ENCODE assay signal across 8 cellular contexts in the genomic region with DNA sequence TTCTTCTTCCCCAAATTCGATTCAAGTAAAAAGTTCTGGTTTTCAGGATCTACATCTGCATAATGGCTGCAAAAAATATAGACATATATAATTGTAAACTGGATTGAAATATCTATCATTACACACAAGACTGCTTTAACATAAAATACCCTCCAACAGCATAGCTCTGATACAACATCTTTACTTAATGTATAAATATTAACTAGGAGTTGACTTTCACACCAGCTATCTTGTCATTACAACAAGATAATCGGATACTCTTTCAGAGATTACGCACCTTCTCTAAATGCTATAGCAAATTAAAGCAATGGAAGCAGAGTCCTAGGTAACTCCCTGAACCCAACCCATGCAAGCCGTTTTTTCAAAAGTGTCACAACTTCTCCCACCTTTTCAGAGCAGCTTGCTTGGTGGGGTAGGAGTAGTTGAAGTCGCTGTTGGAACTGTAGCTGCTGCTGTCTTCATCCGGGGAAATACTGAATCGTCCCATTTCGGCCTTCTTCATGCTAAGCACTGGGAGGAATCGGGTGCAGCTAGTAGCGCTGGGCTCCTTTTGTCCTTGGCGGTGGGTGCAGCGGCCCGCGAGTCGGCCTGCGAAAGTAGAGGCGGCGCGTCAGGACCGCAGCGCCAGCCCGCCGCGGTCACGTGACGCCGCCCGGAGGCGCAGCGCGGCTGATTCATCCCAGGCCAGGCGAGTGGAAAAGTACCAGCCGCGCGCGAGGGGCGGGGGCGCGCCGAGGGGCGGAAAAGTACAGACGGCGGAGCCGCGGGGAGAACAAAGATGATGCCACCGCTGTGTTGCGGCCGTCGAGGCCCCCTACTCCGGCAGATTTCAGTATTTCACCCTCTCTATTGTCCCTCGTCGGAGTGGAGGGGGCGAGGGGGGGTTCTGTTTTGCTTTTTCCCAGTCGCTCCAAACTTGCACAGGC. TPM values are rescaled to one million over a fixed set of nuclear protein-coding genes. Genes with fewer than 3 reads are reported as not detected.
DNase-seq lines count a peak whose midpoint lies in the region; ATAC-seq, FAIRE-seq and TF ChIP-seq lines count a peak whose summit lies in the region.

No MANE protein-coding gene starts in this region.

- H3K27ac Mint-ChIP-seq in progenitor cell of endocrine pancreas: peak overlapping the region; percentile 99

- 1% methylated on average over 51 to 54 of the region's 54 CpGs for WGBS in adipose tissue, 3 donors

- ATAC-seq in HG02623 (IDR thresholded peaks at IDR 0.05; ENCODE audit: unreplicated experiment) (peak; percentile 43), left cardiac atrium (peak; percentile 70 to 78)

- no peaks in the 10 kb centered on the region for H3K9me3 Mint-ChIP-seq in progenitor cell of endocrine pancreas (ENCODE audit: low read depth)

- DNase-seq in GM12892 (ENCODE audit: insufficient read length): peak; percentile 78
- DNase-seq in NCI-H1092 treated with DMSO at 0.1 percent for 48 hours (lab: John Stamatoyannopoulos, UW): peak; percentile 95
- peak; percentile 90 for DNase-seq in T follicular helper cell (ENCODE audit: low read depth)
- peak; percentile 93 for DNase-seq in left cardiac atrium
- peak; percentile 88 for DNase-seq in progenitor cell of endocrine pancreas (ENCODE audit: low spot score, unreplicated experiment)
- peak; percentile 93 for DNase-seq in ureter (ENCODE audit: low spot score)

- H3K27me3 Mint-ChIP-seq in progenitor cell of endocrine pancreas: no peaks in the 10 kb centered on the region

- peak overlapping the region; percentile 99 for H3K4me3 Mint-ChIP-seq in progenitor cell of endocrine pancreas (ENCODE audit: low read depth)

- peaks cover 38% of the 10 kb centered on the region for H3K36me3 Mint-ChIP-seq in progenitor cell of endocrine pancreas (ENCODE audit: insufficient read depth)

- peak; percentile 93 for FAIRE-seq in GM12892 (lab: Jason Lieb, UNC)

- peaks cover 58% of the 10 kb centered on the region for H3K4me1 Mint-ChIP-seq in progenitor cell of endocrine pancreas (ENCODE audit: low read depth)

- peak; percentile 11 for TF ChIP-seq CTCF in progenitor cell of endocrine pancreas (IDR thresholded peaks at IDR 0.05; ENCODE audit: unreplicated experiment)

- peak; percentile 61; the same call in 1 of the 2 replicates for TF ChIP-seq POLR2A in GM12892 (IDR thresholded peaks at IDR 0.05; ENCODE audit: low read depth, low read length)

- intact Hi-C loops in left cardiac atrium (cut with DNase I): loop anchor here (5.0 to 10.0 kb wide), 4 partner anchors 186 to 379 kb away; a partner anchor contains a TSS

- peak overlapping the region; percentile 88 for H3K27ac ChIP-seq in adipose tissue (ENCODE audit: low read depth, low read length)

RNA-seq across cellular contexts. Expression of a gene that starts 1.5 kb away (rescaled TPM):
- 47.2 TPM for polyA plus RNA-seq in GM12892 (2012; ENCODE audit: missing spikeins)
- polyA plus RNA-seq in adipose tissue: 100 to 1,000 TPM in 1 of 3 donors, 10 to 100 TPM in 2; 39.5 to 114 (median 51.5) TPM
- 100 to 1,000 TPM; 122 to 202 TPM for total RNA-seq in left cardiac atrium
- total RNA-seq in progenitor cell of endocrine pancreas: 216 and 224 TPM in 2 replicates
- total RNA-seq in ureter: 292 TPM

Comparison
In these comparisons a context has a peak if more than half of its experiments do, and no peak if none do; other contexts are left out.
1. Peak in every context shown above with its lines: DNase-seq, ATAC-seq and H3K27ac ChIP-seq.